10 cellular contexts compared by ENCODE assay signal in the genomic region with DNA sequence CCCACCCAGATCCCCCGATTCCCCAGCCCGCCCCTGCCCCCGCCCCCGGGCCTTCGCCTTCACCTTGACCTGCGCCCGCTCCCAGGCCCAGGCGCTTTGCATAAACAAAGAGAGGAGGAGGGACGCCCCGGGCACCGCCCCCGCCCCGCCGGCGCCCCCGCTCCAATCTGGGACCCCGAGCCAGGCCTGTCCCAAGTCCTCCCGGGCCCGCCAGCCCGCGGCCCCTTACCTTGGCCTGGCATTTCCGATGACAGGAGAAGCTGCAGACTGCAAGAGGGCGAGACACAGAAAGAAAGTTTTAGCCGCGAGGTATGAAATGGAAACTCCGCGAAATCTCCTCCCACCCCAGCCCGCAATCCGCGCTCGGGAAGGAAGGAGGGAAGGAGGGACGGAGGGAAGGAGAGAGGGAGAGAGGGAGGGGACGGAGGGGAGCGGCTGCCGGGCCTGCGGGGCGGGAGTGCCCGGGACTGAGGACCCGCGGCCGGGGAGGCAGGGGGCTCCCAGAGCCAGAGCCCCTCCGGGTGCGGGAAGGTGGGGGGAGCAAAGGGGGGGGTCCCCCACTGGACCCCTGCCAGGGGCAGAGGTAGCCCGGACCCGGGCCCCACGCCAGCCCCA. TPM values are rescaled to one million over a fixed set of nuclear protein-coding genes. Genes with fewer than 3 reads are reported as not detected.
A peak's percentile ranks its signal among the peaks of the same experiment; 100 is the strongest.
DNase-seq lines count a peak whose midpoint lies in the region; ATAC-seq and TF ChIP-seq lines count a peak whose summit lies in the region.
"Had no signal": no experiment of that assay in that cellular context is flagged by ENCODE, and none has a peak within 500 bp of the region (broad histone marks: within the 10 kb centered on the region; RNA-seq: fewer than 3 reads in every experiment).

No MANE protein-coding gene starts in this region.

- H3K4me2 ChIP-seq in mesendoderm (ENCODE audit: low read length) = peak overlapping the region; percentile 77

- no peak overlapping the region for H3K23ac ChIP-seq in mesendoderm (ENCODE audit: low read length)

- H2AK5ac ChIP-seq in mesendoderm (ENCODE audit: low read length) = no peak overlapping the region

- peaks cover 2% of the 10 kb centered on the region for H3K27me3 Mint-ChIP-seq in activated T-helper 2 cell treated with anti-CD3 and anti-CD28 coated beads, Interferon-gamma antibody, Interleukin-2, Interleukin-4, amounts not matched to agents 10 μg/mL and 5 μg/mL and 100 μg/mL, durations not matched to agents 14 hours and 24 hours and 36 hours (ENCODE audit: low read depth)

- intact Hi-C loops in esophagus squamous epithelium (cut with DNase I) = no loop called here
- intact Hi-C loops in activated T-helper 2 cell treated with anti-CD3 and anti-CD28 coated beads, Interferon-gamma antibody, Interleukin-2, Interleukin-4, amounts not matched to agents 10 μg/mL and 5 μg/mL and 100 μg/mL, durations not matched to agents 14 hours and 24 hours and 36 hours (cut with micrococcal nuclease) = no loop called here

- H3K79me1 ChIP-seq in mesendoderm (ENCODE audit: low read length) = peaks cover 2% of the 10 kb centered on the region

- H3K4me3 Mint-ChIP-seq in activated T-helper 2 cell treated with anti-CD3 and anti-CD28 coated beads, Interferon-gamma antibody, Interleukin-2, Interleukin-4, amounts not matched to agents 10 μg/mL and 5 μg/mL and 100 μg/mL, durations not matched to agents 14 hours and 24 hours and 36 hours (ENCODE audit: low read depth) = no peak overlapping the region

- H3K79me2 ChIP-seq in mesendoderm (ENCODE audit: control insufficient read depth, insufficient read depth, low read length) = no peaks in the 10 kb centered on the region

- no peaks in the 10 kb centered on the region for H3K4me1 Mint-ChIP-seq in activated T-helper 2 cell treated with anti-CD3 and anti-CD28 coated beads, Interferon-gamma antibody, Interleukin-2, Interleukin-4, amounts not matched to agents 10 μg/mL and 5 μg/mL and 100 μg/mL, durations not matched to agents 14 hours and 24 hours and 36 hours (ENCODE audit: low read depth)

- H2BK120ac ChIP-seq in mesendoderm (ENCODE audit: low read depth, low read length) = no peak overlapping the region

- TF ChIP-seq CTCF in RWPE2 (IDR thresholded peaks at IDR 0.05; ENCODE audit: poor library complexity, severe bottlenecking) (no peak), esophagus squamous epithelium (IDR thresholded peaks at IDR 0.05) (no peak), thoracic aorta (IDR thresholded peaks at IDR 0.05) (no peak)

- H3K36me3 ChIP-seq in RWPE2 (ENCODE audit: low read depth) = no peaks in the 10 kb centered on the region
- no peaks in the 10 kb centered on the region for H3K36me3 ChIP-seq in esophagus squamous epithelium
- no peaks in the 10 kb centered on the region for H3K36me3 ChIP-seq in mesendoderm (ENCODE audit: control insufficient read depth, insufficient read depth, low read length)
- H3K36me3 ChIP-seq in thoracic aorta = peaks cover 10% of the 10 kb centered on the region

- no peak for TF ChIP-seq POLR2A in esophagus squamous epithelium (IDR thresholded peaks at IDR 0.05)

- no peak overlapping the region for H4K8ac ChIP-seq in mesendoderm (ENCODE audit: low read depth, low read length)

- DNase-seq in RWPE2 (ENCODE audit: low spot score) (no peak), esophagus squamous epithelium (lab: John Stamatoyannopoulos, UW) (no peak), mesendoderm (peak; percentile 71), thoracic aorta (ENCODE audit: low spot score) (no peak), middle frontal gyrus (ENCODE audit: extremely low spot score, low spot score) (no peak), SKM-1 treated with dmso at 0.1 percent for 144 hours (lab: John Stamatoyannopoulos, UW; ENCODE audit: unreplicated experiment) (no peak), LoVo (ENCODE audit: low spot score) (no peak)
- no peak for DNase-seq in activated T-helper 2 cell treated with anti-CD3 and anti-CD28 coated beads, Interferon-gamma antibody, Interleukin-2, Interleukin-4, amounts not matched to agents 10 μg/mL and 5 μg/mL and 100 μg/mL, durations not matched to agents 14 hours and 24 hours and 36 hours (ENCODE audit: low spot score)
- DNase-seq: GDM1, T-helper 2 cell had no signal

- H3K27ac ChIP-seq in RWPE2 (ENCODE audit: poor library complexity, severe bottlenecking) (no peak overlapping the region), esophagus squamous epithelium (peak overlapping the region; percentile 68 to 94 (median 87)), mesendoderm (ENCODE audit: low read depth, low read length) (no peak overlapping the region), thoracic aorta (peak overlapping the region; percentile 56 to 68)

- peak; percentile 35; the same call in 1 of the 3 replicates for ATAC-seq in RWPE2 (ENCODE audit: low read depth)
- peak; percentile 7 for ATAC-seq in thoracic aorta (ENCODE audit: insufficient number of reproducible peaks, low FRiP score, low read depth)

- peak overlapping the region; percentile 20 for H3K4ac ChIP-seq in mesendoderm (ENCODE audit: low read depth, low read length)

- H3K9me3 ChIP-seq in RWPE2 (ENCODE audit: severe bottlenecking) (no peaks in the 10 kb centered on the region), esophagus squamous epithelium (no peaks in the 10 kb centered on the region), thoracic aorta (no peaks in the 10 kb centered on the region)

- H3K9ac ChIP-seq in mesendoderm (ENCODE audit: low read length) = peak overlapping the region; percentile 47

- H4K5ac ChIP-seq in mesendoderm (ENCODE audit: low read length) = no peak overlapping the region

- H3K4me3 ChIP-seq in RWPE2 (ENCODE audit: severe bottlenecking) (peak overlapping the region; percentile 15), esophagus squamous epithelium (peak overlapping the region; percentile 32 to 71 (median 50)), mesendoderm (ENCODE audit: low read length) (peak overlapping the region; percentile 5), thoracic aorta (peak overlapping the region; percentile 81)

- H3K4me1 ChIP-seq in RWPE2 (ENCODE audit: insufficient read depth, poor library complexity, severe bottlenecking) (peaks cover 10% of the 10 kb centered on the region), esophagus squamous epithelium (peaks cover 29 to 75% (median 40%) of the 10 kb centered on the region in 3 donors), mesendoderm (ENCODE audit: control insufficient read depth, low read depth, low read length) (peaks cover 6% of the 10 kb centered on the region), thoracic aorta (ENCODE audit: control insufficient read depth in 1 of 2, low read depth in 2 of 2) (peaks cover 27 to 78% of the 10 kb centered on the region in 2 donors)

- no peak overlapping the region for H3K27ac Mint-ChIP-seq in activated T-helper 2 cell treated with anti-CD3 and anti-CD28 coated beads, Interferon-gamma antibody, Interleukin-2, Interleukin-4, amounts not matched to agents 10 μg/mL and 5 μg/mL and 100 μg/mL, durations not matched to agents 14 hours and 24 hours and 36 hours

- no peaks in the 10 kb centered on the region for H3K27me3 ChIP-seq in RWPE2 (ENCODE audit: insufficient read depth, poor library complexity, severe bottlenecking)
- H3K27me3 ChIP-seq in esophagus squamous epithelium = no peaks in the 10 kb centered on the region
- no peaks in the 10 kb centered on the region for H3K27me3 ChIP-seq in mesendoderm (ENCODE audit: insufficient read depth, low read length, poor library complexity)
- no peaks in the 10 kb centered on the region for H3K27me3 ChIP-seq in thoracic aorta (replicated peaks; ENCODE audit: insufficient read depth)

- peak overlapping the region; percentile 90 for H3K56ac ChIP-seq in mesendoderm (ENCODE audit: low read length)

- WGBS in esophagus squamous epithelium, 2 donors = 33 to 60% methylated on average over 12 to 17 of the region's 46 CpGs
- no CpG with 5 or more reads among the region's 46 CpGs for WGBS in mesendoderm (ENCODE audit: extremely low coverage, insufficient coverage, low lambda C conversion rate)

- H2BK5ac ChIP-seq in mesendoderm (ENCODE audit: low read length) = no peak overlapping the region

- H3K18ac ChIP-seq in mesendoderm (ENCODE audit: low read length) = peak overlapping the region; percentile 53

- no peaks in the 10 kb centered on the region for H3K36me3 Mint-ChIP-seq in activated T-helper 2 cell treated with anti-CD3 and anti-CD28 coated beads, Interferon-gamma antibody, Interleukin-2, Interleukin-4, amounts not matched to agents 10 μg/mL and 5 μg/mL and 100 μg/mL, durations not matched to agents 14 hours and 24 hours and 36 hours (ENCODE audit: low read depth)

- no peaks in the 10 kb centered on the region for H3K9me3 Mint-ChIP-seq in activated T-helper 2 cell treated with anti-CD3 and anti-CD28 coated beads, Interferon-gamma antibody, Interleukin-2, Interleukin-4, amounts not matched to agents 10 μg/mL and 5 μg/mL and 100 μg/mL, durations not matched to agents 14 hours and 24 hours and 36 hours

- H2BK15ac ChIP-seq in mesendoderm (replicated peaks; ENCODE audit: low read depth) = no peak overlapping the region

RNA-seq across cellular contexts. Expression of gene TNS1, which starts 24.2 kb away (rescaled TPM):
- 100 to 1,000 TPM in 1 of 4 donors, 10 to 100 TPM in 3; 34.7 to 201 (median 59.2) TPM for total RNA-seq in esophagus squamous epithelium
- 1.7 TPM for polyA plus RNA-seq in mesendoderm (2013, experiment 1 of 2)
- 2.4 TPM for polyA plus RNA-seq in mesendoderm (2013, experiment 2 of 2)
- total RNA-seq in thoracic aorta = 1,000 to 10,000 TPM; 1,836 to 2,296 TPM
- 0.46 and 0.91 TPM in 2 replicates for total RNA-seq in activated T-helper 2 cell treated with anti-CD3 and anti-CD28 coated beads, Interferon-gamma antibody, Interleukin-2, Interleukin-4, amounts not matched to agents 10 μg/mL and 5 μg/mL and 100 μg/mL, durations not matched to agents 14 hours and 24 hours and 36 hours

Comparison
In these comparisons a context has a peak if more than half of its experiments do, and no peak if none do; other contexts are left out.
1. H3K27ac ChIP-seq: peak in esophagus squamous epithelium (4 of 4) and thoracic aorta (2 of 2); none in RWPE2 (single experiment) and mesendoderm (single experiment).
2. H3K4me3 ChIP-seq: peak in every context shown above with its lines; median percentile 81 in thoracic aorta; 50 in esophagus squamous epithelium; 15 in RWPE2; 5 in mesendoderm.
3. RNA of gene TNS1, which starts 24.2 kb away (total RNA-seq): 1,836 to 2,296 TPM in thoracic aorta and 34.7 to 201 TPM in esophagus squamous epithelium; 0.46 to 0.91 TPM in activated T-helper 2 cell treated with anti-CD3 and anti-CD28 coated beads, Interferon-gamma antibody, Interleukin-2, Interleukin-4, amounts not matched to agents 10 μg/mL and 5 μg/mL and 100 μg/mL, durations not matched to agents 14 hours and 24 hours and 36 hours; every median in the first group is over 10 times any median in the second.